In the genomic region with DNA sequence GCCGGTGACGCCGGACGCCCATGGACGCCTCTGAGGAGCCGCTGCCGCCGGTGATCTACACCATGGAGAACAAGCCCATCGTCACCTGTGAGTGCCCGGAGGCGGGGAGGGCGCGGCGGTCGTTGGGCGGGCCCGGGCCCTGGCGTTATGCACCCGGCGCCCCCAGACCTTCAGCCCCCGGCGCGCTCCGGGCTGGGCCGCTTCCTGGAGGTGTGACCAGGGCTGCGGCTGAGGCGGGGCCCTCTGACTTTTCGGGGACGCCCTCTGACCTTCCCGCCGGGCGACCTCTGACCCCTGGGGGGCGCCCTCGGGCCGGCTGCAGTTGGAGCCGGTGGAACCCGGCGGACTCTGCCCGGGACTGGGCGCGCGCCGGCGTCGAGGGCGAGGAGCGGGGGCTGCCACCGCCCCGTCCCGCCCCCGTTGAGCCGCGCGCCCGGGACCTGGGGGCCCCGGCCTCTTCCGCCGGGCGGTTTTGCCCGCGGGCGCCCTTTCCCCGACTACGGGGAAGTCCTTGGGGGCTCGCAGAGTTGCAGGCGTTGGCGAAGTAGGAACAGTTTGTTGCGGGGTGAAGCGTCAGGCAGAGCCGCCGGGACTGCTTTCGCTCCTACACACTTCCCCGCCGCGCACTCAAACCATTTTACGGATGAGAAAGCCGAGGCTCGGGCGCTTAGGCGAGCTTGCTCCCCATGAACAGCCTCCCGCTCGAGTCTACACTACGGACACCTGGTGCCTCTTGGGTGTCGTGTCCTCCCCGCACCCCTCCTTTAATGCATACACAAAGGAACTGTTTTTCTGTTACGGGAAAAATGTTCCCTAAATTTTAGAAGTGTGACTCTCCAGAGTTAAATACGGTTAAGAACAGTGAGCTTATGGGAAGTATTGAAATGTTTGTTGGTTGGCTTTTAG, we compare ENCODE assay signal across 8 cellular contexts. TPM values are rescaled to one million over a fixed set of nuclear protein-coding genes. Genes with fewer than 3 reads are reported as not detected.
A peak's percentile ranks its signal among the peaks of the same experiment; 100 is the strongest.
DNase-seq lines count a peak whose midpoint lies in the region; ATAC-seq, FAIRE-seq and TF ChIP-seq lines count a peak whose summit lies in the region.

No MANE protein-coding gene starts in this region.

- no peaks in the 10 kb centered on the region for H3K27me3 Mint-ChIP-seq in activated naive CD8-positive, alpha-beta T cell treated with anti-CD3 and anti-CD28 coated beads, Interleukin-2, amount 10 ng/mL, durations not matched to agents 7 days and 5 days

- H3K27me3 ChIP-seq in left ventricle myocardium inferior (ENCODE audit: low read depth) (no peaks in the 10 kb centered on the region), vagina (no peaks in the 10 kb centered on the region)

- H3K36me3 Mint-ChIP-seq in activated naive CD8-positive, alpha-beta T cell treated with anti-CD3 and anti-CD28 coated beads, Interleukin-2, amount 10 ng/mL, durations not matched to agents 7 days and 5 days = peaks cover 9% of the 10 kb centered on the region

- H3K4me1 Mint-ChIP-seq in activated naive CD8-positive, alpha-beta T cell treated with anti-CD3 and anti-CD28 coated beads, Interleukin-2, amount 10 ng/mL, durations not matched to agents 7 days and 5 days = peaks cover 47% of the 10 kb centered on the region

- H3K9me3 Mint-ChIP-seq in activated naive CD8-positive, alpha-beta T cell treated with anti-CD3 and anti-CD28 coated beads, Interleukin-2, amount 10 ng/mL, durations not matched to agents 7 days and 5 days = no peaks in the 10 kb centered on the region

- H3K4me3 ChIP-seq in left ventricle myocardium inferior (peak overlapping the region; percentile 98), vagina (peak overlapping the region; percentile 88 to 96)

- H3K4me1 ChIP-seq in left ventricle myocardium inferior (peaks cover 59% of the 10 kb centered on the region), vagina (peaks cover 43% of the 10 kb centered on the region)

- H3K27ac Mint-ChIP-seq in activated naive CD8-positive, alpha-beta T cell treated with anti-CD3 and anti-CD28 coated beads, Interleukin-2, amount 10 ng/mL, durations not matched to agents 7 days and 5 days = peak overlapping the region; percentile 86

- TF ChIP-seq CTCF in left ventricle myocardium inferior (IDR thresholded peaks at IDR 0.05; ENCODE audit: borderline replicate concordance) (peak; percentile 15), vagina (IDR thresholded peaks at IDR 0.05) (peak in 1 of 3 experiments; percentile 8)

- intact Hi-C loops in left ventricle myocardium inferior (cut with micrococcal nuclease) (no loop called here), vagina (cut with DNase I) (no loop called here)

- POLR2A ChIA-PET in activated naive CD8-positive, alpha-beta T cell treated with anti-CD3 and anti-CD28 coated beads, Interleukin-2, amount 10 ng/mL, durations not matched to agents 7 days and 5 days (lab: Charles Lee) = interaction anchor here (0.9 to 6.5 kb wide), 10 partner anchors 9 to 901 kb away, joined by 3 to 51 read pairs (median 4); no protein-coding TSS in a partner anchor

- FAIRE-seq in HTR-8/SVneo (lab: Jason Lieb, UNC) = no peak

- H3K27ac ChIP-seq in left ventricle myocardium inferior (replicated peaks) = peak overlapping the region; percentile 98
- peak overlapping the region; percentile 78 for H3K27ac ChIP-seq in vagina

- peak overlapping the region; percentile 86 for H3K4me3 Mint-ChIP-seq in activated naive CD8-positive, alpha-beta T cell treated with anti-CD3 and anti-CD28 coated beads, Interleukin-2, amount 10 ng/mL, durations not matched to agents 7 days and 5 days

- ATAC-seq in GM19468 (IDR thresholded peaks at IDR 0.05; ENCODE audit: extremely low read depth, unreplicated experiment) = peak; percentile 60
- peak; percentile 82 for ATAC-seq in activated naive CD8-positive, alpha-beta T cell treated with anti-CD3 and anti-CD28 coated beads, Interleukin-2, amount 10 ng/mL, durations not matched to agents 7 days and 5 days (ENCODE audit: low read depth)

- TF ChIP-seq POLR2A in vagina (IDR thresholded peaks at IDR 0.05) = no peak

- DNase-seq in COLO668 (lab: John Stamatoyannopoulos, UW; ENCODE audit: unreplicated experiment) (peak; percentile 80), HTR-8/SVneo (ENCODE audit: insufficient read length, low spot score) (peak; percentile 45), SKM-1 treated with dmso at 0.1 percent for 144 hours (lab: John Stamatoyannopoulos, UW; ENCODE audit: unreplicated experiment) (peak; percentile 61), left ventricle myocardium inferior (peak; percentile 69), putamen (ENCODE audit: low spot score) (peak; percentile 58), vagina (ENCODE audit: extremely low spot score in 2 of 2) (no peak)
- peak; percentile 94 for DNase-seq in activated naive CD8-positive, alpha-beta T cell treated with anti-CD3 and anti-CD28 coated beads, Interleukin-2, amount 10 ng/mL, durations not matched to agents 7 days and 5 days

- H3K9me3 ChIP-seq in left ventricle myocardium inferior (replicated peaks) (no peaks in the 10 kb centered on the region), vagina (no peaks in the 10 kb centered on the region)

- H3K36me3 ChIP-seq in left ventricle myocardium inferior (no peaks in the 10 kb centered on the region), vagina (no peaks in the 10 kb centered on the region)

RNA-seq across cellular contexts. Expression of gene TRAPPC10, which starts 0.6 kb away (rescaled TPM):
- total RNA-seq in activated naive CD8-positive, alpha-beta T cell treated with anti-CD3 and anti-CD28 coated beads, Interleukin-2, amount 10 ng/mL, durations not matched to agents 7 days and 5 days = 10 to 100 TPM; 77.9 to 82.7 TPM
- total RNA-seq in left ventricle myocardium inferior = 21.4 TPM
- 22.6 TPM for total RNA-seq in vagina

Comparison
In these comparisons a context has a peak if more than half of its experiments do, and no peak if none do; other contexts are left out.
1. DNase-seq: peak in COLO668 (single experiment), HTR-8/SVneo (single experiment), SKM-1 treated with dmso at 0.1 percent for 144 hours (single experiment), activated naive CD8-positive, alpha-beta T cell treated with anti-CD3 and anti-CD28 coated beads, Interleukin-2, amount 10 ng/mL, durations not matched to agents 7 days and 5 days (single experiment), left ventricle myocardium inferior (single experiment) and putamen (single experiment); none in vagina (0 of 2).